21 cellular contexts compared by ENCODE assay signal in the genomic region with DNA sequence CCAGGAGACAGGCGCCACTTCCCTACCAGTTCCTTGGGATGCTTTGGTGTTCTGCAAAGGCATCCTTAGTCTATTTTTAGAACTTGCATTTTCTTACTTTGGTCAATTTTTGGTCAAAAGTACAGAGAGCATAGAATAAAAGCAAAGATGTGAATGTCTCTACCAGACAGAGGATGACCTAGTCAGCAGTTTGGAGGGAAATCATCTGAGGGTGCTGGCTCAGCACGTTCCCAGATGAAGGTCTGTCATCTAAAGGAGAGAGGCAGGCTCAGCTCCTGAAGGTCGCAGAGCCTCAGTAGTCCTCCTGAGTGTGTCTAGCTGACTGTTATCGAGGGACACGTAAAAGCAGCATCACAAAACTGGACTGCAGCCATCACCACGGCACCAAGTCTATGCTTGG. TPM values are rescaled to one million over a fixed set of nuclear protein-coding genes. Genes with fewer than 3 reads are reported as not detected.
"Had no signal": no experiment of that assay in that cellular context is flagged by ENCODE, and none has a peak within 500 bp of the region (broad histone marks: within the 10 kb centered on the region; RNA-seq: fewer than 3 reads in every experiment).

No MANE protein-coding gene starts in this region.

- H3K27me3 ChIP-seq: body of pancreas had no signal

- H3K4me3 ChIP-seq: body of pancreas, PC-9 had no signal

- H2AFZ ChIP-seq: PC-9 had no signal

- DNase-seq: activated CD4-positive, alpha-beta memory T cell treated with anti-CD3 and anti-CD28 coated beads, Interleukin-2, amount 10 ng/mL, durations not matched to agents 7 days and 5 days; activated CD4-positive, alpha-beta T cell treated with anti-CD3 and anti-CD28 coated beads for 36 hours; activated CD4-positive, alpha-beta T cell treated with anti-CD3 and anti-CD28 coated beads, Interleukin-2, amount 50 U/mL, for 1 hour; activated naive CD4-positive, alpha-beta T cell; aorta; body of pancreas; central memory CD4-positive, alpha-beta T cell; MV-4-11; NCI-H1092 treated with DMSO at 0.1 percent for 48 hours; NCI-H1436 treated with DMSO at 0.1 percent for 48 hours; NCI-H187; NCI-H2081; NCI-H446; NCI-H524; PC-9; SIG-M5; T-helper 17 cell; T-helper 9 cell had no signal

- FAIRE-seq: bronchial epithelial cell, TTC549 had no signal

- H3K27ac ChIP-seq: body of pancreas, KMS-11, PC-9 had no signal

- H3K9me3 ChIP-seq: body of pancreas had no signal

- H3K4me1 ChIP-seq: body of pancreas had no signal

- ATAC-seq: activated CD4-positive, alpha-beta T cell treated with anti-CD3 and anti-CD28 coated beads for 36 hours; body of pancreas; T-helper 17 cell had no signal

- H3K9ac ChIP-seq: KMS-11 had no signal

- H3K4me2 ChIP-seq: KMS-11, PC-9 had no signal

RNA-seq across cellular contexts. Expression of gene CHRNB2, which starts 15.3 kb away (rescaled TPM):
- total RNA-seq: activated CD4-positive, alpha-beta memory T cell treated with anti-CD3 and anti-CD28 coated beads, Interleukin-2, amount 10 ng/mL, durations not matched to agents 7 days and 5 days; aorta; bronchial epithelial cell; PC-9; T-helper 17 cell had no signal
